In genomic region chr5:119302449-119302848, GRCh38 we compare ENCODE assay signal across 1 cellular context.
TF ChIP-seq lines count a peak whose summit lies in the region.

No MANE protein-coding gene starts in this region.

TF ChIP-seq in IMR-90, 13 proteins besides CTCF, POLR2A, EP300 and RAD21 (continued from another document):
- TF ChIP-seq USF2 (IDR thresholded peaks at IDR 0.05; ENCODE audit: low read depth, low read length) (no peak), MAZ (IDR thresholded peaks at IDR 0.05; ENCODE audit: borderline replicate concordance, low read depth, low read length) (no peak), SMC3 (IDR thresholded peaks at IDR 0.05; ENCODE audit: low read depth, low read length) (no peak), CHD1 (IDR thresholded peaks at IDR 0.05; ENCODE audit: low read depth, low read length) (no peak), CEBPB (IDR thresholded peaks at IDR 0.05; ENCODE audit: low read depth, low read length) (no peak), RFX5 (IDR thresholded peaks at IDR 0.05; ENCODE audit: low read depth, low read length) (no peak), BHLHE40 (IDR thresholded peaks at IDR 0.05; ENCODE audit: low read depth, low read length) (no peak)
TF ChIP-seq in IMR-90: peak in this region for 0.
